ENCODE assay signal across 1 cellular context in the genomic region with DNA sequence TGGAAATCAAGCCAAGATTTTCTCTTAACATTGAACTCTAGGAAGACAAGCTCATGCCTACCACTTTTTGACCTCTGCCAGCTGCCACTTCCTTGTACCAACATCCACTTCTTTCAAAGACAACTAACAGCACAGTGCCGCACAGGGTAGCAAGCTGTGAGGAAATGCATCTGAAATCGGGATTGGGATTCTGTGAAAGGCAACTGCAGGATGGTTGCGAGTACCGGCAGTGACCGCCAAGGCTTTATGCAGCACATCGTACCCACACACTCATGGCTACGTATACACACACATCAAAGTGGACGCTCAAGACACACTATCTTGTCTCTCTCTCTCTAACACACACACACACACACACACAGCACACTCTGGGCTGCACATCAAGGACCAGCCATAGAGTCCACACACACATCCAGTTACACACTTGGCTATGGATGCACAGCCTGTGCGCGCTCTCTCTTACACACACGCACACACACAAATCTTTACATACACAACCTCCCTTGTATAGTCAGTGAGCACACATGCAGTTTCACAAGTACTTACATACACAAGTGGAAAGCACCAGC.
TF ChIP-seq lines count a peak whose summit lies in the region.

No MANE protein-coding gene starts in this region.

TF ChIP-seq in H1, 55 proteins besides CTCF, POLR2A, EP300 and RAD21:
- TF ChIP-seq EZH2 (IDR thresholded peaks at IDR 0.05; ENCODE audit: low read depth, low read length, severe bottlenecking) (peak; percentile 44), CBX5 (IDR thresholded peaks at IDR 0.05; ENCODE audit: low read depth, low read length) (no peak), TAF7 (optimal IDR thresholded peaks at IDR 0.05; ENCODE audit: borderline replicate concordance, low read depth, low read length) (no peak)
